Comparison of ENCODE assay signal across 10 cellular contexts in genomic region chr17:57881143-57881542, GRCh38. TPM values are rescaled to one million over a fixed set of nuclear protein-coding genes. Genes with fewer than 3 reads are reported as not detected.
A peak's percentile ranks its signal among the peaks of the same experiment; 100 is the strongest.
DNase-seq lines count a peak whose midpoint lies in the region; ATAC-seq and TF ChIP-seq lines count a peak whose summit lies in the region.
"Had no signal": no experiment of that assay in that cellular context is flagged by ENCODE, and none has a peak within 500 bp of the region (broad histone marks: within the 10 kb centered on the region; RNA-seq: fewer than 3 reads in every experiment).

No MANE protein-coding gene starts in this region.

- peak overlapping the region; percentile 65 for H3K4me2 ChIP-seq in hepatocyte
- H3K4me2 ChIP-seq in skeletal muscle satellite cell (ENCODE audit: low read length), result no peak overlapping the region

- H3K36me3 ChIP-seq in body of pancreas (replicated peaks in 1 of 2; ENCODE audit: insufficient read depth in 1 of 2, low read depth in 2 of 2), result peaks cover 0 to 2% of the 10 kb centered on the region in 2 donors
- no peaks in the 10 kb centered on the region for H3K36me3 ChIP-seq in hepatocyte (replicated peaks; ENCODE audit: insufficient read depth, low read depth)
- peaks cover 40% of the 10 kb centered on the region for H3K36me3 ChIP-seq in skeletal muscle satellite cell (ENCODE audit: insufficient read depth, low read length)

- H3K9ac ChIP-seq in skeletal muscle satellite cell (ENCODE audit: low read depth, low read length), result peak overlapping the region; percentile 31

- H3K27me3 ChIP-seq in body of pancreas (no peaks in the 10 kb centered on the region), hepatocyte (no peaks in the 10 kb centered on the region), skeletal muscle satellite cell (ENCODE audit: control insufficient read depth, insufficient read depth, low read length) (no peaks in the 10 kb centered on the region)

- DNase-seq in GM03348 (ENCODE audit: low spot score), result peak; percentile 74
- no peak for DNase-seq in body of pancreas
- DNase-seq in hepatocyte (ENCODE audit: low spot score), result peak; percentile 71
- no peak for DNase-seq in LoVo (ENCODE audit: low spot score)
- no peak for DNase-seq in NCI-H187 (lab: John Stamatoyannopoulos, UW)
- no peak for DNase-seq in HT-29 (ENCODE audit: low spot score)
- DNase-seq: COR-L47, GOT3 had no signal

- intact Hi-C loops in body of pancreas (cut with DNase I), result no loop called here

- no peaks in the 10 kb centered on the region for H4K20me1 ChIP-seq in hepatocyte (ENCODE audit: insufficient read depth, poor library complexity, severe bottlenecking)

- TF ChIP-seq POLR2A in body of pancreas (IDR thresholded peaks at IDR 0.05), result no peak

- H3K79me2 ChIP-seq in hepatocyte, result no peaks in the 10 kb centered on the region

- ATAC-seq in body of pancreas, result no peak
- no peak for ATAC-seq in HG02678 (IDR thresholded peaks at IDR 0.05; ENCODE audit: unreplicated experiment)

- H3K27ac ChIP-seq in body of pancreas, result peak overlapping the region; percentile 28 to 61 (median 44)
- H3K27ac ChIP-seq in hepatocyte, result peak overlapping the region; percentile 95

- H3K4me3 ChIP-seq in body of pancreas (no peak overlapping the region), hepatocyte (no peak overlapping the region), skeletal muscle satellite cell (ENCODE audit: low read length) (no peak overlapping the region)

- no peak for TF ChIP-seq CTCF in body of pancreas (IDR thresholded peaks at IDR 0.05)
- TF ChIP-seq CTCF in hepatocyte (IDR thresholded peaks at IDR 0.05; ENCODE audit: poor library complexity), result no peak

- H3K9me2 ChIP-seq in hepatocyte (replicated peaks; ENCODE audit: insufficient read depth), result no peaks in the 10 kb centered on the region

- H3K9me3 ChIP-seq in body of pancreas, result no peaks in the 10 kb centered on the region
- no peaks in the 10 kb centered on the region for H3K9me3 ChIP-seq in hepatocyte (ENCODE audit: low read depth)
- no peaks in the 10 kb centered on the region for H3K9me3 ChIP-seq in skeletal muscle satellite cell (replicated peaks; ENCODE audit: low read length)

- H2AFZ ChIP-seq in hepatocyte, result no peak overlapping the region

- H3K4me1 ChIP-seq in body of pancreas, result peaks cover 38% of the 10 kb centered on the region
- H3K4me1 ChIP-seq in hepatocyte (ENCODE audit: insufficient read depth), result peaks cover 47% of the 10 kb centered on the region
- H3K4me1 ChIP-seq in skeletal muscle satellite cell (ENCODE audit: control insufficient read depth, insufficient read depth, low read length), result peaks cover 52% of the 10 kb centered on the region

- 83 to 84% methylated on average over 8 of the region's 8 CpGs for WGBS in body of pancreas, 2 donors
- 47% methylated on average over 8 of the region's 8 CpGs for WGBS in hepatocyte (ENCODE audit: low lambda C conversion rate, missing lambda C conversion rate)

RNA-seq across cellular contexts. Expression of gene MRPS23, which starts 31.3 kb away (rescaled TPM):
- total RNA-seq in body of pancreas (10 to 100 TPM in 1 of 2 donors, 1 to 10 TPM in 1; 1.3 to 13.7 TPM), hepatocyte (21.9 and 35.1 TPM in 2 replicates)
- 44.2 and 50.4 TPM in 2 replicates for polyA plus RNA-seq in hepatocyte
- total RNA-seq in skeletal muscle satellite cell (2012; rRNA removed), result 17.7 and 19.0 TPM in 2 replicates
- 39.9 and 52.7 TPM in 2 replicates for total RNA-seq in HT-29 (2014; rRNA removed; shearing (Covaris generic))

Comparison
In these comparisons a context has a peak if more than half of its experiments do, and no peak if none do; other contexts are left out.
1. DNase-seq: peak in GM03348 (single experiment) and hepatocyte (single experiment); none in body of pancreas (0 of 4), LoVo (single experiment), NCI-H187 (0 of 2) and HT-29 (single experiment).